In genomic region chr1:21174230-21174629, GRCh38 we compare ENCODE assay signal across 1 cellular context.
TF ChIP-seq lines count a peak whose summit lies in the region.

No MANE protein-coding gene starts in this region.

TF ChIP-seq in GM12878, 131 proteins besides CTCF, POLR2A, EP300 and RAD21 (continued from another document):
- TF ChIP-seq CUX1 (IDR thresholded peaks at IDR 0.05; ENCODE audit: insufficient replicate concordance, low read depth, low read length) = no peak
- no peak for TF ChIP-seq IRF5 (IDR thresholded peaks at IDR 0.05; ENCODE audit: borderline replicate concordance)
- TF ChIP-seq PKNOX1 (IDR thresholded peaks at IDR 0.05) = no peak
- TF ChIP-seq, protein P1, sequence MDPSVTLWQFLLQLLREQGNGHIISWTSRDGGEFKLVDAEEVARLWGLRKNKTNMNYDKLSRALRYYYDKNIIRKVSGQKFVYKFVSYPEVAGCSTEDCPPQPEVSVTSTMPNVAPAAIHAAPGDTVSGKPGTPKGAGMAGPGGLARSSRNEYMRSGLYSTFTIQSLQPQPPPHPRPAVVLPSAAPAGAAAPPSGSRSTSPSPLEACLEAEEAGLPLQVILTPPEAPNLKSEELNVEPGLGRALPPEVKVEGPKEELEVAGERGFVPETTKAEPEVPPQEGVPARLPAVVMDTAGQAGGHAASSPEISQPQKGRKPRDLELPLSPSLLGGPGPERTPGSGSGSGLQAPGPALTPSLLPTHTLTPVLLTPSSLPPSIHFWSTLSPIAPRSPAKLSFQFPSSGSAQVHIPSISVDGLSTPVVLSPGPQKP (IDR thresholded peaks at IDR 0.05; ENCODE audit: low read depth, low read length) = no peak
- TF ChIP-seq DPF2 (IDR thresholded peaks at IDR 0.05) = no peak
- TF ChIP-seq RAD51 (IDR thresholded peaks at IDR 0.05) = no peak
- TF ChIP-seq JUND (IDR thresholded peaks at IDR 0.05; ENCODE audit: low read depth, low read length) = no peak
- no peak for TF ChIP-seq SMC3 (IDR thresholded peaks at IDR 0.05; ENCODE audit: borderline replicate concordance, low read length)
